In genomic region chr5:102713682-102714231, GRCh38 we compare ENCODE assay signal across 15 cellular contexts. TPM values are rescaled to one million over a fixed set of nuclear protein-coding genes. Genes with fewer than 3 reads are reported as not detected.
DNase-seq lines count a peak whose midpoint lies in the region; ATAC-seq, FAIRE-seq and TF ChIP-seq lines count a peak whose summit lies in the region.
"Had no signal": no experiment of that assay in that cellular context is flagged by ENCODE, and none has a peak within 500 bp of the region (broad histone marks: within the 10 kb centered on the region; RNA-seq: fewer than 3 reads in every experiment).

No MANE protein-coding gene starts in this region.

- H3K4me3 ChIP-seq in uterus (no peak overlapping the region), aorta (ENCODE audit: low read length in 2 of 2) (no peak overlapping the region)
- H3K4me3 ChIP-seq: SJSA1, stomach had no signal

- DNase-seq in H54 (ENCODE audit: insufficient read length, low spot score): no peak
- DNase-seq in NCI-H1694 (lab: John Stamatoyannopoulos, UW): peak; percentile 41
- DNase-seq in left kidney (ENCODE audit: low read depth, low spot score): peak; percentile 91
- no peak for DNase-seq in activated T-cell treated with anti-CD3 and anti-CD28 coated beads, Interleukin-2, amount 50 U/mL, for 48 hours
- no peak for DNase-seq in uterus
- DNase-seq in aorta: no peak
- DNase-seq: amniotic stem cell; EL; naive thymus-derived CD4-positive, alpha-beta T cell; NCI-H187 treated with DMSO at 0.1 percent for 48 hours; stomach had no signal

- peak; percentile 88 for ATAC-seq in GM18907 (IDR thresholded peaks at IDR 0.05; ENCODE audit: unreplicated experiment)
- ATAC-seq in SK-N-SH treated with all-trans-retinoic acid at 6 μM for 48 hours: no peak
- ATAC-seq in aorta (ENCODE audit: low FRiP score): no peak
- ATAC-seq: naive thymus-derived CD4-positive, alpha-beta T cell had no signal

- TF ChIP-seq CTCF in uterus (IDR thresholded peaks at IDR 0.05): no peak

- peak; percentile 20 for FAIRE-seq in H54 (lab: Jason Lieb, UNC)
- FAIRE-seq: endometrium had no signal

- H3K27me3 ChIP-seq in uterus (no peaks in the 10 kb centered on the region), aorta (ENCODE audit: control insufficient read depth in 1 of 2, insufficient read depth in 2 of 2, low read length in 1 of 2) (no peaks in the 10 kb centered on the region)
- H3K27me3 ChIP-seq: SJSA1, stomach had no signal

- H3K9me3 ChIP-seq in uterus (no peaks in the 10 kb centered on the region), aorta (ENCODE audit: control insufficient read depth, low read length) (no peaks in the 10 kb centered on the region)
- H3K9me3 ChIP-seq: SJSA1, stomach had no signal

- H3K36me3 ChIP-seq in uterus (no peaks in the 10 kb centered on the region), aorta (ENCODE audit: control insufficient read depth in 1 of 2, insufficient read depth in 2 of 2, low read length in 1 of 2) (no peaks in the 10 kb centered on the region)
- H3K36me3 ChIP-seq: SJSA1, stomach had no signal

- WGBS in aorta, 2 donors: 50 to 66% methylated on average over 6 of the region's 6 CpGs

- H3K4me1 ChIP-seq in uterus (no peaks in the 10 kb centered on the region), aorta (ENCODE audit: control insufficient read depth in 1 of 2, insufficient read depth in 2 of 2, low read length in 2 of 2) (no peaks in the 10 kb centered on the region)
- H3K4me1 ChIP-seq: stomach had no signal

- TF ChIP-seq POLR2A in H54 (IDR thresholded peaks at IDR 0.05; ENCODE audit: low read depth, low read length) (no peak), uterus (IDR thresholded peaks at IDR 0.05) (no peak)

- no peak overlapping the region for H3K27ac ChIP-seq in uterus
- H3K27ac ChIP-seq in aorta (ENCODE audit: low read depth in 1 of 2, low read length in 2 of 2): no peak overlapping the region
- H3K27ac ChIP-seq: SJSA1, stomach had no signal

- intact Hi-C loops in uterus (cut with DNase I; ENCODE audit: low total_unique reads) (no loop called here), aorta (cut with DNase I) (no loop called here)

TF ChIP-seq in SK-N-SH treated with all-trans-retinoic acid at 6 μM for 48 hours, 23 proteins besides CTCF, POLR2A, EP300 and RAD21:
- no peak for TF ChIP-seq TOX (CRISPR knock-in tag; IDR thresholded peaks at IDR 0.05; ENCODE audit: borderline replicate concordance)
- no peak for TF ChIP-seq TCF4 (CRISPR knock-in tag; IDR thresholded peaks at IDR 0.05; ENCODE audit: borderline replicate concordance)
- no peak for TF ChIP-seq SNAI2 (CRISPR knock-in tag; IDR thresholded peaks at IDR 0.05)
- no peak for TF ChIP-seq ZFP3 (CRISPR knock-in tag; IDR thresholded peaks at IDR 0.05)
- no peak for TF ChIP-seq BACH2 (CRISPR knock-in tag; IDR thresholded peaks at IDR 0.05; ENCODE audit: borderline replicate concordance)

RNA-seq across cellular contexts. Expression of gene PAM, which starts 41.3 kb away (rescaled TPM):
- 100 to 1,000 TPM; 101 to 502 (median 168) TPM for total RNA-seq in uterus
- total RNA-seq in aorta: 100 to 1,000 TPM; 711 to 787 TPM
- polyA plus RNA-seq in aorta: 100 to 1,000 TPM; 382 to 528 TPM

Comparison
In these comparisons a context has a peak if more than half of its experiments do, and no peak if none do; other contexts are left out.
1. DNase-seq: peak in NCI-H1694 (single experiment) and left kidney (single experiment); none in H54 (single experiment), activated T-cell treated with anti-CD3 and anti-CD28 coated beads, Interleukin-2, amount 50 U/mL, for 48 hours (0 of 2), uterus (0 of 2) and aorta (0 of 2).